In genomic region chr20:45962031-45962755, GRCh38 we compare ENCODE assay signal across 1 cellular context.
TF ChIP-seq lines count a peak whose summit lies in the region.

No MANE protein-coding gene starts in this region.

TF ChIP-seq in HepG2, 621 proteins besides CTCF, POLR2A, EP300 and RAD21:
- no peak for TF ChIP-seq MXD1 (CRISPR knock-in tag; IDR thresholded peaks at IDR 0.05)
- TF ChIP-seq ETS1 (CRISPR knock-in tag; IDR thresholded peaks at IDR 0.05) = no peak
- 0 out of 2 replicates have a peak, but pooled peaks have one; percentile 6 for TF ChIP-seq ATAD3A (CRISPR knock-in tag; IDR thresholded peaks at IDR 0.05)
- TF ChIP-seq RBFOX2 (IDR thresholded peaks at IDR 0.05; ENCODE audit: low read depth, low read length) = 0 out of 2 replicates have a peak, but pooled peaks have one; percentile 37
- no peak for TF ChIP-seq SMARCE1 (IDR thresholded peaks at IDR 0.05; ENCODE audit: borderline replicate concordance)
- peak; percentile 68 for TF ChIP-seq AGO2 (optimal IDR thresholded peaks at IDR 0.05; ENCODE audit: low read depth, low read length)
- peak; percentile 76 for TF ChIP-seq MNT (IDR thresholded peaks at IDR 0.05)
- TF ChIP-seq CBX5 (CRISPR knock-in tag; IDR thresholded peaks at IDR 0.05; ENCODE audit: borderline replicate concordance) = no peak
- no peak for TF ChIP-seq RFX1 (IDR thresholded peaks at IDR 0.05)
- TF ChIP-seq ZBTB8A (CRISPR knock-in tag; IDR thresholded peaks at IDR 0.05; ENCODE audit: borderline replicate concordance, low read depth) = no peak
- TF ChIP-seq NFE2L1 (CRISPR knock-in tag; IDR thresholded peaks at IDR 0.05; ENCODE audit: borderline replicate concordance) = peak; percentile 55; the same call in 1 of the 2 replicates
- no peak for TF ChIP-seq GABPA (IDR thresholded peaks at IDR 0.05; ENCODE audit: low read depth, low read length)
- no peak for TF ChIP-seq GABPA (CRISPR knock-in tag; IDR thresholded peaks at IDR 0.05; ENCODE audit: low read depth)
- 0 out of 2 replicates have a peak, but pooled peaks have one; percentile 12 for TF ChIP-seq ZNF768 (CRISPR knock-in tag; IDR thresholded peaks at IDR 0.05)
- TF ChIP-seq ZEB1 (IDR thresholded peaks at IDR 0.05; ENCODE audit: insufficient replicate concordance, low read depth) = no peak
- TF ChIP-seq TEAD3 (CRISPR knock-in tag; optimal IDR thresholded peaks at IDR 0.05; ENCODE audit: borderline replicate concordance) = peak; percentile 29
- TF ChIP-seq ZNF280B (CRISPR knock-in tag; IDR thresholded peaks at IDR 0.05; ENCODE audit: borderline replicate concordance) = peak; percentile 58; the same call in 1 of the 2 replicates
- no peak for TF ChIP-seq RNF219 (CRISPR knock-in tag; IDR thresholded peaks at IDR 0.05)
- TF ChIP-seq POLR2AphosphoS2 (IDR thresholded peaks at IDR 0.05; ENCODE audit: low read depth, low read length) = 0 out of 2 replicates have a peak, but pooled peaks have one; percentile 27
- no peak for TF ChIP-seq SMYD3 (CRISPR knock-in tag; IDR thresholded peaks at IDR 0.05)
- no peak for TF ChIP-seq NR2C2 (CRISPR knock-in tag; IDR thresholded peaks at IDR 0.05; ENCODE audit: borderline replicate concordance)
- no peak for TF ChIP-seq ARHGAP35 (CRISPR knock-in tag; IDR thresholded peaks at IDR 0.05; ENCODE audit: borderline replicate concordance)
- TF ChIP-seq KMT2B (CRISPR knock-in tag; IDR thresholded peaks at IDR 0.05) = no peak
- no peak for TF ChIP-seq MATR3 (CRISPR knock-in tag; IDR thresholded peaks at IDR 0.05)
- TF ChIP-seq E2F1 (CRISPR knock-in tag; IDR thresholded peaks at IDR 0.05) = no peak
- 0 out of 2 replicates have a peak, but pooled peaks have one; percentile 16 for TF ChIP-seq NRL (CRISPR knock-in tag; IDR thresholded peaks at IDR 0.05; ENCODE audit: borderline replicate concordance)
